11 cellular contexts compared by ENCODE assay signal in the genomic region with DNA sequence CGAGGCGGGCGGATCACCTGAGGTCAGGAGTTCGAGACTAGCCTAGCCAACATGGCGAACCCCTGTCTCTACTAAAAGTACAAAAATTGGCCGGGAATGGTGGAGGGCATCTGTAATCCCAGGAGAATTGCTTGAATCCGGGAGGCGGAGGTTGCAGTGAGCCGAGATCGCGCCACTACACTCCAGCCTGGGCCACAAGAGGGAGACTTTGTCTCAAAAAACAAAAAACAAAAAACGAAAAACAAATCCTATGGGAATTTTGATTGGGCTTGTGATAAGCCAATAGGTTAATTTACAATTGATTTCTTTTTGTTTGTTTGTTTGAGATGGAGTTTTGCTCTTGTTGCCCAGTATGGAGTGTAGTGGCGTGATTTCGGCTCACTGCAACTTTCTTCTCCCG. TPM values are rescaled to one million over a fixed set of nuclear protein-coding genes. Genes with fewer than 3 reads are reported as not detected.
A peak's percentile ranks its signal among the peaks of the same experiment; 100 is the strongest.
DNase-seq lines count a peak whose midpoint lies in the region; ATAC-seq and TF ChIP-seq lines count a peak whose summit lies in the region.
"Had no signal": no experiment of that assay in that cellular context is flagged by ENCODE, and none has a peak within 500 bp of the region (broad histone marks: within the 10 kb centered on the region; RNA-seq: fewer than 3 reads in every experiment).

No MANE protein-coding gene starts in this region.

- H3F3A ChIP-seq in MM.1S (ENCODE audit: insufficient read depth, low read length) = peaks cover 11% of the 10 kb centered on the region; the same call in 1 of the 2 replicates

- H3K4me3 Mint-ChIP-seq in chondrocyte (ENCODE audit: unreplicated experiment) = no peak overlapping the region
- H3K4me3 Mint-ChIP-seq in osteocyte (ENCODE audit: unreplicated experiment) = peak overlapping the region; percentile 41
- no peak overlapping the region for H3K4me3 Mint-ChIP-seq in activated T-helper 1 cell treated with anti-CD3 and anti-CD28 coated beads, Interleukin-12 subunit alpha, Interleukin-12 subunit beta, Interleukin-2, Interleukin-4 antibody, amounts not matched to agents 30 ng/mL and 10 ng/mL and 1 ng/mL, durations not matched to agents 14 hours and 24 hours and 36 hours
- H3K4me3 Mint-ChIP-seq: stimulated activated naive B cell treated with anti-CD40 and anti-IgM and Interleukin-4, amounts not matched to agents 10 μg/mL and 1 μg/mL and 100 μg/mL, for 72 hours had no signal

- no peaks in the 10 kb centered on the region for H3K36me3 Mint-ChIP-seq in chondrocyte (ENCODE audit: low read depth)
- no peaks in the 10 kb centered on the region for H3K36me3 Mint-ChIP-seq in osteocyte (ENCODE audit: unreplicated experiment)
- no peaks in the 10 kb centered on the region for H3K36me3 Mint-ChIP-seq in activated T-helper 1 cell treated with anti-CD3 and anti-CD28 coated beads, Interleukin-12 subunit alpha, Interleukin-12 subunit beta, Interleukin-2, Interleukin-4 antibody, amounts not matched to agents 30 ng/mL and 10 ng/mL and 1 ng/mL, durations not matched to agents 14 hours and 24 hours and 36 hours (ENCODE audit: low read depth)
- H3K36me3 Mint-ChIP-seq: CD14-positive monocyte had no signal

- DNase-seq in NCI-H524 (lab: John Stamatoyannopoulos, UW) (peak; percentile 14 to 61), NCI-H524 treated with DMSO at 0.1 percent for 48 hours (lab: John Stamatoyannopoulos, UW) (no peak), MM.1S (no peak), chondrocyte (ENCODE audit: low spot score) (no peak), osteocyte (ENCODE audit: extremely low spot score, unreplicated experiment) (no peak), NCI-H1694 (lab: John Stamatoyannopoulos, UW) (no peak)
- DNase-seq in activated T-helper 1 cell treated with anti-CD3 and anti-CD28 coated beads, Interleukin-12 subunit alpha, Interleukin-12 subunit beta, Interleukin-2, Interleukin-4 antibody, amounts not matched to agents 30 ng/mL and 10 ng/mL and 1 ng/mL, durations not matched to agents 14 hours and 24 hours and 36 hours (ENCODE audit: low spot score) = no peak
- DNase-seq: Kasumi-1; stimulated activated naive B cell treated with anti-CD40 and anti-IgM and Interleukin-4, amounts not matched to agents 10 μg/mL and 1 μg/mL and 100 μg/mL, for 72 hours had no signal

- no peaks in the 10 kb centered on the region for H3K27me3 ChIP-seq in MM.1S (replicated peaks; ENCODE audit: insufficient read depth, low read length)

- H3K9me3 Mint-ChIP-seq in chondrocyte (ENCODE audit: low read depth) (no peaks in the 10 kb centered on the region), osteocyte (ENCODE audit: unreplicated experiment) (no peaks in the 10 kb centered on the region)
- no peaks in the 10 kb centered on the region for H3K9me3 Mint-ChIP-seq in activated T-helper 1 cell treated with anti-CD3 and anti-CD28 coated beads, Interleukin-12 subunit alpha, Interleukin-12 subunit beta, Interleukin-2, Interleukin-4 antibody, amounts not matched to agents 30 ng/mL and 10 ng/mL and 1 ng/mL, durations not matched to agents 14 hours and 24 hours and 36 hours
- H3K9me3 Mint-ChIP-seq: CD14-positive monocyte; stimulated activated naive B cell treated with anti-CD40 and anti-IgM and Interleukin-4, amounts not matched to agents 10 μg/mL and 1 μg/mL and 100 μg/mL, for 72 hours had no signal

- no peak for ATAC-seq in HG03108 (IDR thresholded peaks at IDR 0.05; ENCODE audit: unreplicated experiment)

- H3K36me3 ChIP-seq in MM.1S (replicated peaks; ENCODE audit: insufficient read depth, low read length) = no peaks in the 10 kb centered on the region

- no peaks in the 10 kb centered on the region for H4K20me1 ChIP-seq in MM.1S (ENCODE audit: insufficient read depth, low read length)

- H3K9ac ChIP-seq in MM.1S (ENCODE audit: low read length) = no peak overlapping the region

- H3K9me2 ChIP-seq in MM.1S (replicated peaks; ENCODE audit: insufficient read depth, low read length) = no peaks in the 10 kb centered on the region

- H3K9me3 ChIP-seq in MM.1S (replicated peaks; ENCODE audit: insufficient read depth, low read length) = no peaks in the 10 kb centered on the region

- H3K27me3 Mint-ChIP-seq in chondrocyte (ENCODE audit: low read depth) (no peaks in the 10 kb centered on the region), osteocyte (ENCODE audit: unreplicated experiment) (peaks cover 4% of the 10 kb centered on the region)
- H3K27me3 Mint-ChIP-seq in activated T-helper 1 cell treated with anti-CD3 and anti-CD28 coated beads, Interleukin-12 subunit alpha, Interleukin-12 subunit beta, Interleukin-2, Interleukin-4 antibody, amounts not matched to agents 30 ng/mL and 10 ng/mL and 1 ng/mL, durations not matched to agents 14 hours and 24 hours and 36 hours (ENCODE audit: insufficient read depth) = peaks cover 10% of the 10 kb centered on the region
- H3K27me3 Mint-ChIP-seq: stimulated activated naive B cell treated with anti-CD40 and anti-IgM and Interleukin-4, amounts not matched to agents 10 μg/mL and 1 μg/mL and 100 μg/mL, for 72 hours had no signal

- H3K4me2 ChIP-seq in MM.1S (ENCODE audit: low read depth, low read length) = no peak overlapping the region

- no peak overlapping the region for H3K27ac ChIP-seq in MM.1S (ENCODE audit: low read length)

- peaks cover 13% of the 10 kb centered on the region for H3K4me1 Mint-ChIP-seq in chondrocyte (ENCODE audit: low read depth)
- H3K4me1 Mint-ChIP-seq in osteocyte (ENCODE audit: unreplicated experiment) = peaks cover 6% of the 10 kb centered on the region
- H3K4me1 Mint-ChIP-seq in activated T-helper 1 cell treated with anti-CD3 and anti-CD28 coated beads, Interleukin-12 subunit alpha, Interleukin-12 subunit beta, Interleukin-2, Interleukin-4 antibody, amounts not matched to agents 30 ng/mL and 10 ng/mL and 1 ng/mL, durations not matched to agents 14 hours and 24 hours and 36 hours (ENCODE audit: low read depth) = no peaks in the 10 kb centered on the region

- 0 out of 2 replicates have a peak, but pooled peaks cover 4% of the 10 kb centered on the region for H3K4me1 ChIP-seq in MM.1S (ENCODE audit: low read length)

- H3K27ac Mint-ChIP-seq in chondrocyte (ENCODE audit: unreplicated experiment) (no peak overlapping the region), osteocyte (ENCODE audit: unreplicated experiment) (no peak overlapping the region)
- no peak overlapping the region for H3K27ac Mint-ChIP-seq in activated T-helper 1 cell treated with anti-CD3 and anti-CD28 coated beads, Interleukin-12 subunit alpha, Interleukin-12 subunit beta, Interleukin-2, Interleukin-4 antibody, amounts not matched to agents 30 ng/mL and 10 ng/mL and 1 ng/mL, durations not matched to agents 14 hours and 24 hours and 36 hours
- H3K27ac Mint-ChIP-seq: stimulated activated naive B cell treated with anti-CD40 and anti-IgM and Interleukin-4, amounts not matched to agents 10 μg/mL and 1 μg/mL and 100 μg/mL, for 72 hours had no signal

- TF ChIP-seq CTCF in MM.1S (IDR thresholded peaks at IDR 0.05; ENCODE audit: low read length) = peak; percentile 7; the same call in 1 of the 2 replicates
- peak; percentile 73 for TF ChIP-seq CTCF in chondrocyte (IDR thresholded peaks at IDR 0.05)
- peak; percentile 45 for TF ChIP-seq CTCF in osteocyte (IDR thresholded peaks at IDR 0.05)

- no peak overlapping the region for H3K4me3 ChIP-seq in MM.1S (ENCODE audit: low read length)

- intact Hi-C loops in activated T-helper 1 cell treated with anti-CD3 and anti-CD28 coated beads, Interleukin-12 subunit alpha, Interleukin-12 subunit beta, Interleukin-2, Interleukin-4 antibody, amounts not matched to agents 30 ng/mL and 10 ng/mL and 1 ng/mL, durations not matched to agents 14 hours and 24 hours and 36 hours (cut with micrococcal nuclease) = loop anchor here (5.0 kb wide), 1 partner anchor 135 kb away; no protein-coding TSS in a partner anchor

- no peaks in the 10 kb centered on the region for H3K79me2 ChIP-seq in MM.1S (ENCODE audit: low read length)

- H2AFZ ChIP-seq in MM.1S (ENCODE audit: low read length) = no peak overlapping the region

RNA-seq across cellular contexts. Expression of gene TOGARAM2, which starts 24.2 kb away (rescaled TPM):
- total RNA-seq in chondrocyte (0.07 to 0.72 TPM (median 0.49 TPM) in 3 replicates), osteocyte (not detected in 2 replicates)
- total RNA-seq in activated T-helper 1 cell treated with anti-CD3 and anti-CD28 coated beads, Interleukin-12 subunit alpha, Interleukin-12 subunit beta, Interleukin-2, Interleukin-4 antibody, amounts not matched to agents 30 ng/mL and 10 ng/mL and 1 ng/mL, durations not matched to agents 14 hours and 24 hours and 36 hours = 5.8 and 6.0 TPM in 2 replicates

Comparison
In these comparisons a context has a peak if more than half of its experiments do, and no peak if none do; other contexts are left out.
1. DNase-seq: peak in NCI-H524 (2 of 2); none in NCI-H524 treated with DMSO at 0.1 percent for 48 hours (single experiment), MM.1S (single experiment), chondrocyte (single experiment), osteocyte (single experiment), activated T-helper 1 cell treated with anti-CD3 and anti-CD28 coated beads, Interleukin-12 subunit alpha, Interleukin-12 subunit beta, Interleukin-2, Interleukin-4 antibody, amounts not matched to agents 30 ng/mL and 10 ng/mL and 1 ng/mL, durations not matched to agents 14 hours and 24 hours and 36 hours (single experiment) and NCI-H1694 (single experiment).
2. CTCF ChIP-seq: peak in every context shown above with its lines; median percentile 73 in chondrocyte; 45 in osteocyte; 7 in MM.1S.